ENCODE assay signal across 8 cellular contexts in the genomic region with DNA sequence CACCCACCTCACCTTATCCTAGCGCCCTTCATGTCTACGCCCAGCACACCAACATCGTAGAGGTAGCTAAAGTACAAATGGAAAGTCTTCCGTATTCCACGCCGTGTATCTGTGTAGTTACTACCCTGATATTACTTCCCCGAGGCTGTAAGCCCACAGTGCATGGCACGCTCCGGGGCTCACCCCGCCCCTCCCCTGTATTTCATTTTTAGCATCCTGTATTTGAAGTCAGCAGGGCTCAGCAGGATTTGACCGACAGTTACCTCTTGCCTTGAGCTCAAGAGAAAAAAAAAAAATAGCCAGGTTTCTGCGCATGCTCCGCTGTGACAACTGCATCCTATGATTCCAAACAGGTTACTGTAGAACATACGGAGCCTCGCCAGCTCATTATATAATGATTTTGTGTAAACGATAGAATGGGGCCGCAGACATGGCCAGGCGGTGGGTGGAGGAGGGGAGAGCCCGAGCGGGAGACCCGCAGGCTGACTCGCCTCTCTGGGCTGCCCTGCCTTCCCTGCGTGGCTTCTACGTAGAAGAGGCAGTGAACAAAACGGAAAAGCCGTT. TPM values are rescaled to one million over a fixed set of nuclear protein-coding genes. Genes with fewer than 3 reads are reported as not detected.
A peak's percentile ranks its signal among the peaks of the same experiment; 100 is the strongest.
DNase-seq lines count a peak whose midpoint lies in the region; ATAC-seq and TF ChIP-seq lines count a peak whose summit lies in the region.

No MANE protein-coding gene starts in this region.

- peak overlapping the region; percentile 4; the same call in 1 of the 2 replicates for H3K4me3 ChIP-seq in AG09309 (ENCODE audit: control insufficient read depth, low read depth, low read length)
- H3K4me3 ChIP-seq in skeletal muscle tissue (ENCODE audit: low read length in 3 of 3), result peak overlapping the region; percentile 75 to 90 (median 79)

- peak overlapping the region; percentile 98 for H3K27ac ChIP-seq in skeletal muscle tissue (ENCODE audit: low read depth, low read length)

- H3K27me3 Mint-ChIP-seq in activated B cell treated with CpG ODN at 0.5 μM for 24 hours, result no peaks in the 10 kb centered on the region

- H3K36me3 ChIP-seq in skeletal muscle tissue (ENCODE audit: control insufficient read depth in 3 of 3, insufficient read depth in 3 of 3, low read length in 3 of 3), result peaks cover 7 to 27% (median 9%) of the 10 kb centered on the region in 3 donors

- no peaks in the 10 kb centered on the region for H3K9me3 ChIP-seq in skeletal muscle tissue (ENCODE audit: control insufficient read depth in 3 of 3, low read length in 3 of 3)

- no peak for TF ChIP-seq CTCF in AG09309 (IDR thresholded peaks at IDR 0.05; ENCODE audit: control insufficient read depth, insufficient read depth, low read depth, low read length, missing control alignments)
- TF ChIP-seq CTCF in activated B cell treated with CpG ODN at 0.5 μM for 24 hours (IDR thresholded peaks at IDR 0.05), result no peak

- DNase-seq in AG09309 (ENCODE audit: low read depth), result no peak
- peak; percentile 62 for DNase-seq in GM19238 (ENCODE audit: insufficient read length, low spot score)
- DNase-seq in NCI-H1694 (lab: John Stamatoyannopoulos, UW), result peak; percentile 93
- peak; percentile 50 for DNase-seq in activated B cell treated with CpG ODN at 0.5 μM for 24 hours
- DNase-seq in cerebellar cortex (ENCODE audit: low spot score), result peak; percentile 98
- peak; percentile 75 for DNase-seq in islet precursor cell

- H3K36me3 Mint-ChIP-seq in activated B cell treated with CpG ODN at 0.5 μM for 24 hours (ENCODE audit: low read depth), result peaks cover 19% of the 10 kb centered on the region

- intact Hi-C loops in activated B cell treated with CpG ODN at 0.5 μM for 24 hours (cut with micrococcal nuclease), result loop anchor here (1.0 to 2.0 kb wide), 4 partner anchors 8 to 39 kb away; no protein-coding TSS in a partner anchor

- ATAC-seq in activated B cell treated with CpG ODN at 0.5 μM for 24 hours (ENCODE audit: low read depth) (peak; percentile 84), GM21526 (IDR thresholded peaks at IDR 0.05; ENCODE audit: low FRiP score, unreplicated experiment) (no peak)

- H3K4me1 Mint-ChIP-seq in activated B cell treated with CpG ODN at 0.5 μM for 24 hours, result peaks cover 39% of the 10 kb centered on the region

- H3K27ac Mint-ChIP-seq in activated B cell treated with CpG ODN at 0.5 μM for 24 hours, result peak overlapping the region; percentile 73

- no peaks in the 10 kb centered on the region for H3K27me3 ChIP-seq in skeletal muscle tissue (ENCODE audit: control insufficient read depth in 3 of 3, insufficient read depth in 3 of 3, low read length in 3 of 3)

- peak overlapping the region; percentile 92 to 98 (median 96) for H3K9ac ChIP-seq in skeletal muscle tissue (ENCODE audit: low read depth in 1 of 3, low read length in 3 of 3)

- CTCF ChIA-PET in activated B cell treated with CpG ODN at 0.5 μM for 24 hours (lab: Charles Lee), result interaction anchor here (2.4 to 2.5 kb wide), 2 partner anchors 14 to 38 kb away, joined by 14 to 15 read pairs; no protein-coding TSS in a partner anchor

- peak overlapping the region; percentile 87 for H3K4me3 Mint-ChIP-seq in activated B cell treated with CpG ODN at 0.5 μM for 24 hours

- H3K4me1 ChIP-seq in skeletal muscle tissue (ENCODE audit: control insufficient read depth in 3 of 3, insufficient read depth in 3 of 3, low read length in 3 of 3), result peaks cover 32 to 43% (median 37%) of the 10 kb centered on the region in 3 donors

- peaks cover 3% of the 10 kb centered on the region for H3K9me3 Mint-ChIP-seq in activated B cell treated with CpG ODN at 0.5 μM for 24 hours

- POLR2A ChIA-PET in activated B cell treated with CpG ODN at 0.5 μM for 24 hours (lab: Charles Lee), result interaction anchor here (0.6 to 4.6 kb wide), 7 partner anchors 9 to 1425 kb away, joined by 3 to 37 read pairs (median 3); no protein-coding TSS in a partner anchor

RNA-seq across cellular contexts. Expression of a gene that starts 1.3 kb away (rescaled TPM):
- total RNA-seq in activated B cell treated with CpG ODN at 0.5 μM for 24 hours (2.3 and 3.4 TPM in 2 replicates), skeletal muscle tissue (20.4 TPM)
